8 cellular contexts compared by ENCODE assay signal in genomic region chr5:64165500-64166200, GRCh38. TPM values are rescaled to one million over a fixed set of nuclear protein-coding genes. Genes with fewer than 3 reads are reported as not detected.
DNase-seq lines count a peak whose midpoint lies in the region; ATAC-seq and TF ChIP-seq lines count a peak whose summit lies in the region.

Gene RNF180, plus strand, starts transcription at chr5:64165843. Its CDS starts 34,965 bp downstream, at chr5:64200808.

- peak within 1 kb of the TSS; percentile 73; the same call in 1 of the 2 replicates for H2AFZ ChIP-seq in SK-N-SH (ENCODE audit: low read depth)

- TF ChIP-seq POLR2A in esophagus squamous epithelium (IDR thresholded peaks at IDR 0.05) = no peak

- peaks cover 3% of the 10 kb centered on the region for H3K4me1 Mint-ChIP-seq in activated CD8-positive, alpha-beta memory T cell treated with anti-CD3 and anti-CD28 coated beads, Interleukin-2, amount 10 ng/mL, durations not matched to agents 7 days and 5 days

- no peaks in the 10 kb centered on the region for H3K9me2 ChIP-seq in SK-N-SH

- no peak for TF ChIP-seq RAD21 in SK-N-SH (IDR thresholded peaks at IDR 0.05; ENCODE audit: low read length)

- intact Hi-C loops in esophagus squamous epithelium (cut with DNase I) = no loop called here

- H3F3A ChIP-seq in SK-N-SH (replicated peaks; ENCODE audit: insufficient read depth) = no peaks in the 10 kb centered on the region

- ATAC-seq in GM21528 (IDR thresholded peaks at IDR 0.05; ENCODE audit: low FRiP score, unreplicated experiment) (peak; percentile 46), GM19452 (IDR thresholded peaks at IDR 0.05; ENCODE audit: unreplicated experiment) (no peak)
- ATAC-seq in activated CD8-positive, alpha-beta memory T cell treated with anti-CD3 and anti-CD28 coated beads, Interleukin-2, amount 10 ng/mL, durations not matched to agents 7 days and 5 days = no peak

- no peak for TF ChIP-seq EP300 in SK-N-SH (IDR thresholded peaks at IDR 0.05; ENCODE audit: borderline replicate concordance in 1 of 2, low read depth in 1 of 2, low read length in 1 of 2)

- H3K4me3 Mint-ChIP-seq in activated CD8-positive, alpha-beta memory T cell treated with anti-CD3 and anti-CD28 coated beads, Interleukin-2, amount 10 ng/mL, durations not matched to agents 7 days and 5 days = no peak within 1 kb of the TSS

- H3K9me3 Mint-ChIP-seq in activated CD8-positive, alpha-beta memory T cell treated with anti-CD3 and anti-CD28 coated beads, Interleukin-2, amount 10 ng/mL, durations not matched to agents 7 days and 5 days (ENCODE audit: low read depth) = no peaks in the 10 kb centered on the region

- H3K4me3 ChIP-seq in SK-N-SH (ENCODE audit: low read depth in 2 of 2, low read length in 1 of 2) (peak within 1 kb of the TSS; percentile 45 to 58), esophagus squamous epithelium (peak within 1 kb of the TSS; percentile 65 to 85 (median 75)), mucosa of rectum (ENCODE audit: low read length in 2 of 2) (peak within 1 kb of the TSS; percentile 56 to 68)

- DNase-seq in AG08396 (ENCODE audit: low spot score) (peak; percentile 48), SK-N-SH (peak; percentile 65), esophagus squamous epithelium (lab: John Stamatoyannopoulos, UW) (no peak), ureter (ENCODE audit: low spot score) (peak; percentile 52)
- DNase-seq in activated CD8-positive, alpha-beta memory T cell treated with anti-CD3 and anti-CD28 coated beads, Interleukin-2, amount 10 ng/mL, durations not matched to agents 7 days and 5 days = no peak

- H3K9me3 ChIP-seq in SK-N-SH = no peaks in the 10 kb centered on the region
- H3K9me3 ChIP-seq in esophagus squamous epithelium = no peaks in the 10 kb centered on the region
- H3K9me3 ChIP-seq in mucosa of rectum (ENCODE audit: control insufficient read depth in 2 of 2, low read length in 2 of 2) = no peaks in the 10 kb centered on the region

- H3K36me3 ChIP-seq in SK-N-SH (replicated peaks in 1 of 2; ENCODE audit: control insufficient read depth in 1 of 2, insufficient read depth in 2 of 2, low read length in 1 of 2) (no peaks in the 10 kb centered on the region), esophagus squamous epithelium (no peaks in the 10 kb centered on the region), mucosa of rectum (ENCODE audit: control insufficient read depth in 2 of 2, insufficient read depth in 2 of 2, low read length in 2 of 2) (no peaks in the 10 kb centered on the region)

- POLR2A ChIA-PET in SK-N-SH (lab: Yijun Ruan, JAX) = no interaction called here

- no peaks in the 10 kb centered on the region for H4K20me1 ChIP-seq in SK-N-SH (ENCODE audit: insufficient read depth)

- CTCF ChIA-PET in SK-N-SH (lab: Yijun Ruan, JAX) = interaction anchor here (1.0 kb wide), 1 partner anchor 17 kb away, joined by 3 read pairs; no protein-coding TSS in a partner anchor
- CTCF ChIA-PET in activated CD8-positive, alpha-beta memory T cell treated with anti-CD3 and anti-CD28 coated beads, Interleukin-2, amount 10 ng/mL, durations not matched to agents 7 days and 5 days (lab: Charles Lee) = no interaction called here

- H3K4me1 ChIP-seq in SK-N-SH (ENCODE audit: control insufficient read depth in 1 of 2, insufficient read depth in 2 of 2, low read depth in 1 of 2, low read length in 1 of 2) (peaks cover 0 to 4% of the 10 kb centered on the region in 2 experiments; a peak in 1 of 4 replicates), esophagus squamous epithelium (peaks cover 0 to 45% (median 0%) of the 10 kb centered on the region in 3 donors), mucosa of rectum (ENCODE audit: control insufficient read depth in 2 of 2, insufficient read depth in 2 of 2, low read length in 2 of 2) (peaks cover 0 to 4% of the 10 kb centered on the region in 2 donors)

- peaks cover 50% of the 10 kb centered on the region for H3K27me3 ChIP-seq in SK-N-SH (ENCODE audit: insufficient read depth)
- H3K27me3 ChIP-seq in esophagus squamous epithelium = peaks cover 0 to 9% (median 0%) of the 10 kb centered on the region in 4 donors
- peaks cover 7 to 18% of the 10 kb centered on the region in 2 donors for H3K27me3 ChIP-seq in mucosa of rectum (ENCODE audit: control insufficient read depth in 2 of 2, insufficient read depth in 2 of 2, low read length in 2 of 2)

- TF ChIP-seq CTCF in SK-N-SH (IDR thresholded peaks at IDR 0.05) (no peak), esophagus squamous epithelium (IDR thresholded peaks at IDR 0.05) (no peak)

- no peak within 1 kb of the TSS for H3K27ac ChIP-seq in SK-N-SH (ENCODE audit: low read depth in 2 of 2, low read length in 1 of 2)
- H3K27ac ChIP-seq in esophagus squamous epithelium = peak within 1 kb of the TSS; percentile 74 to 88 (median 81)
- no peak within 1 kb of the TSS for H3K27ac ChIP-seq in mucosa of rectum (ENCODE audit: low read depth in 2 of 2, low read length in 2 of 2)

- H3K27me3 Mint-ChIP-seq in activated CD8-positive, alpha-beta memory T cell treated with anti-CD3 and anti-CD28 coated beads, Interleukin-2, amount 10 ng/mL, durations not matched to agents 7 days and 5 days = peaks cover 27% of the 10 kb centered on the region

- 0% methylated on average over 1 of the region's 88 CpGs for WGBS in SK-N-SH (ENCODE audit: low lambda C conversion rate)
- 0 to 1% methylated on average over 2 to 25 of the region's 88 CpGs for WGBS in esophagus squamous epithelium, 2 donors

- H3K4me2 ChIP-seq in SK-N-SH = peak within 1 kb of the TSS; percentile 72

- H3K27ac Mint-ChIP-seq in activated CD8-positive, alpha-beta memory T cell treated with anti-CD3 and anti-CD28 coated beads, Interleukin-2, amount 10 ng/mL, durations not matched to agents 7 days and 5 days = no peak within 1 kb of the TSS

- H3K36me3 Mint-ChIP-seq in activated CD8-positive, alpha-beta memory T cell treated with anti-CD3 and anti-CD28 coated beads, Interleukin-2, amount 10 ng/mL, durations not matched to agents 7 days and 5 days = peaks cover 3% of the 10 kb centered on the region

- H3K79me2 ChIP-seq in SK-N-SH (ENCODE audit: insufficient read depth) = no peaks in the 10 kb centered on the region

- no peak within 1 kb of the TSS for H3K9ac ChIP-seq in SK-N-SH
- peak within 1 kb of the TSS; percentile 38 to 62 for H3K9ac ChIP-seq in mucosa of rectum (ENCODE audit: low read depth in 1 of 2, low read length in 2 of 2)

TF ChIP-seq in SK-N-SH, 30 proteins besides CTCF, POLR2A, EP300 and RAD21:
- TF ChIP-seq ELF1 (IDR thresholded peaks at IDR 0.05) (no peak), NRF1 (IDR thresholded peaks at IDR 0.05; ENCODE audit: low read depth, low read length) (no peak), FOXJ3 (CRISPR knock-in tag; IDR thresholded peaks at IDR 0.05) (no peak), EZH2phosphoT487 (IDR thresholded peaks at IDR 0.05; ENCODE audit: borderline replicate concordance, low read depth) (no peak), RFX5 (IDR thresholded peaks at IDR 0.05; ENCODE audit: low read length) (no peak), PBX3 (IDR thresholded peaks at IDR 0.05) (no peak), CHD2 (IDR thresholded peaks at IDR 0.05; ENCODE audit: low read length, partially characterized antibody) (no peak), TEAD4 (IDR thresholded peaks at IDR 0.05; ENCODE audit: borderline replicate concordance, insufficient read depth) (no peak), NFIC (IDR thresholded peaks at IDR 0.05; ENCODE audit: borderline replicate concordance) (no peak), SMC3 (IDR thresholded peaks at IDR 0.05; ENCODE audit: low read depth, low read length) (no peak), FOSL2 (IDR thresholded peaks at IDR 0.05; ENCODE audit: borderline replicate concordance, low read depth) (no peak), USF2 (IDR thresholded peaks at IDR 0.05; ENCODE audit: borderline replicate concordance, low read depth, low read length) (no peak), POLR2AphosphoS5 (IDR thresholded peaks at IDR 0.05; ENCODE audit: low read depth, low read length) (no peak), MAX (IDR thresholded peaks at IDR 0.05; ENCODE audit: low read depth) (no peak), USF1 (IDR thresholded peaks at IDR 0.05; ENCODE audit: borderline replicate concordance, low read depth) (no peak)

RNA-seq across cellular contexts. Expression of gene RNF180, which starts in this region (rescaled TPM):
- polyA plus RNA-seq in SK-N-SH (2012; rRNA removed) = 0.02 and 0.05 TPM in 2 replicates
- 0.04 and 0.05 TPM in 2 replicates for polyA plus RNA-seq in SK-N-SH (2012; cell fraction: cytosol; rRNA removed)
- polyA plus RNA-seq in SK-N-SH (2012; cell fraction: nucleus; rRNA removed) = 0.11 and 0.14 TPM in 2 replicates
- 1 to 10 TPM; 2.1 to 9.5 (median 3.3) TPM for total RNA-seq in esophagus squamous epithelium
- 22.9 TPM for total RNA-seq in ureter
- not detected for total RNA-seq in activated CD8-positive, alpha-beta memory T cell treated with anti-CD3 and anti-CD28 coated beads, Interleukin-2, amount 10 ng/mL, durations not matched to agents 7 days and 5 days

Comparison
In these comparisons a context has a peak if more than half of its experiments do, and no peak if none do; other contexts are left out.
1. Peak in DNase-seq, H3K4me3 ChIP-seq and H3K4me2 ChIP-seq in SK-N-SH; RNA of the gene not detected or under 1 TPM.
2. DNase-seq: peak in AG08396 (single experiment) and ureter (single experiment); none in esophagus squamous epithelium (single experiment) and activated CD8-positive, alpha-beta memory T cell treated with anti-CD3 and anti-CD28 coated beads, Interleukin-2, amount 10 ng/mL, durations not matched to agents 7 days and 5 days (single experiment).
3. H3K27ac ChIP-seq: peak in esophagus squamous epithelium (4 of 4); none in SK-N-SH (0 of 2) and mucosa of rectum (0 of 2).
4. Peak in every context shown above with its lines, with median percentiles within 50 percentile points of each other: H3K4me3 ChIP-seq.